In genomic region chr9:112144807-112145206, GRCh38 we compare ENCODE assay signal across 21 cellular contexts.
"Had no signal": no experiment of that assay in that cellular context is flagged by ENCODE, and none has a peak within 500 bp of the region (broad histone marks: within the 10 kb centered on the region; RNA-seq: fewer than 3 reads in every experiment).

No MANE protein-coding gene starts in this region.

- H3K9me3 ChIP-seq: body of pancreas, gastrocnemius medialis, prostate gland, right atrium auricular region, suprapubic skin, transverse colon, vagina had no signal

- H3K4me1 ChIP-seq: body of pancreas, gastrocnemius medialis, prostate gland, right atrium auricular region, suprapubic skin, transverse colon, vagina had no signal

- H3K27me3 ChIP-seq: body of pancreas, dorsolateral prefrontal cortex, gastrocnemius medialis, right atrium auricular region, suprapubic skin, transverse colon, vagina had no signal

- DNase-seq: activated B cell treated with CpG ODN at 0.5 μM for 24 hours; activated CD4-positive, alpha-beta memory T cell treated with anti-CD3 and anti-CD28 coated beads for 36 hours; activated CD4-positive, alpha-beta T cell treated with anti-CD3 and anti-CD28 coated beads for 4 hours; activated naive CD4-positive, alpha-beta T cell; activated naive CD8-positive, alpha-beta T cell treated with anti-CD3 and anti-CD28 coated beads, Interleukin-2, amount 10 ng/mL, durations not matched to agents 7 days and 5 days; activated T-cell treated with anti-CD3 and anti-CD28 coated beads for 4 hours; body of pancreas; caudate nucleus; dorsolateral prefrontal cortex; endodermal cell; gastrocnemius medialis; head of caudate nucleus; immature natural killer cell; left ventricle myocardium superior; naive thymus-derived CD4-positive, alpha-beta T cell; stimulated activated naive CD8-positive, alpha-beta T cell treated with anti-CD3 and anti-CD28 coated beads, Interleukin-15, amount 100 ng/mL, for 72 hours; transverse colon had no signal

- H3K36me3 ChIP-seq: gastrocnemius medialis, prostate gland, right atrium auricular region, suprapubic skin, transverse colon, vagina had no signal

- ATAC-seq: body of pancreas; gastrocnemius medialis; left ventricle myocardium superior; naive thymus-derived CD4-positive, alpha-beta T cell; stimulated activated naive CD8-positive, alpha-beta T cell treated with anti-CD3 and anti-CD28 coated beads, Interleukin-15, amount 100 ng/mL, for 72 hours had no signal

- H3K27ac ChIP-seq: body of pancreas, dorsolateral prefrontal cortex, gastrocnemius medialis, prostate gland, right atrium auricular region, suprapubic skin, transverse colon, vagina had no signal

- H3K4me3 ChIP-seq: body of pancreas, dorsolateral prefrontal cortex, gastrocnemius medialis, prostate gland, right atrium auricular region, suprapubic skin, transverse colon, vagina had no signal
